In the genomic region with DNA sequence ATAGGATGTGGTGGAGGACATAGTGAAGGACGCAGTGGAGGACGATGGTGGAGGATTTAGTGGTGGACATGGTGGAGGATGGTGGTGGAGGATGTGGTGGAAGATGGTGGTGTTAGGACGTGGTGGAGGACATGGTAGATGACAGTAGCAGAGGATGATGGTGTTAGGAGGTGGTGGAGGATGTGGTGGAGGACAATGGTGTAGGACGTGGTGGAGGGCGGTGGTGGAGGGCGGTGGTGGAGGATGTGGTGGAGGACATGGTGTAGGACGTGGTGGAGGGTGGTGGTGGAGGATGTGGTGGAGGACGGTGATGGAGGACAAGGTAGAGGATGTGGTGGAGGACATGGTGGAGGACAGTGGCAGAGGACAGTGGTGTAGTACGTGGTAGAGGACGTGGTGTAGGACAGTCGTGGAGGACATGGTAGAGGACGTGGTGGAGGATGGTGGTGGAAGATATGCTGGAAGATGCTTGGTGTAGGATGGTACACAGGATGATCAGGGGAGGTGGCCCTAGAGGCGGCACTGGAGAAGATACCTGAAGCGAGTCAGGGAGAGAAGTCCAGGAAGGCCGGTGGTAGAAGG, we compare ENCODE assay signal across 34 cellular contexts.
"Had no signal": no experiment of that assay in that cellular context is flagged by ENCODE, and none has a peak within 500 bp of the region (broad histone marks: within the 10 kb centered on the region; RNA-seq: fewer than 3 reads in every experiment).

No MANE protein-coding gene starts in this region.

- H3K9ac ChIP-seq: SK-N-SH had no signal

- DNase-seq: activated CD4-positive, alpha-beta T cell treated with anti-CD3 and anti-CD28 coated beads for 36 hours; activated CD4-positive, alpha-beta T cell treated with anti-CD3 and anti-CD28 coated beads, Interleukin-2, amount 10 ng/mL, durations not matched to agents 7 days and 5 days; activated CD4-positive, alpha-beta T cell treated with anti-CD3 and anti-CD28 coated beads, Interleukin-2, amount 50 U/mL, for 48 hours; activated CD8-positive, alpha-beta T cell treated with anti-CD3 and anti-CD28 coated beads, Interleukin-2, amount 10 ng/mL, durations not matched to agents 7 days and 5 days; activated gamma-delta T cell; activated naive CD4-positive, alpha-beta T cell treated with Interleukin-2 at 50 U/mL for 16 hours; activated naive CD8-positive, alpha-beta T cell treated with anti-CD3 and anti-CD28 coated beads, Interleukin-2, amount 10 ng/mL, durations not matched to agents 7 days and 5 days; activated T-cell treated with anti-CD3 and anti-CD28 coated beads, Interleukin-2, amount 50 U/mL, for 24 hours; amygdala; Kasumi-1; KG1; MG63; NCI-H1048; NCI-H1105 treated with DMSO at 0.1 percent for 48 hours; NCI-H1436; NCI-H1694; NCI-H1930; NCI-H345; NCI-H510A; NCI-H526; NCI-H748 treated with DMSO at 0.1 percent for 48 hours; NK-92 treated with Interleukin-12 subunit alpha and Interleukin-12 subunit beta, amount 100 ng/mL, for 24 hours; PC-3; Peyer's patch; RPMI8226; SHP77 treated with DMSO at 0.1 percent for 48 hours; SK-N-SH had no signal

- H3K4me1 ChIP-seq: ascending aorta, Peyer's patch, SJSA1 had no signal

- H3K9me3 Mint-ChIP-seq: activated CD4-positive, alpha-beta T cell treated with anti-CD3 and anti-CD28 coated beads, Interleukin-2, amount 10 ng/mL, durations not matched to agents 7 days and 5 days; activated naive CD4-positive, alpha-beta T cell treated with anti-CD3 and anti-CD28 coated beads, Interleukin-2, amount 50 U/mL, for 24 hours; activated naive CD8-positive, alpha-beta T cell treated with anti-CD3 and anti-CD28 coated beads, Interleukin-2, amount 10 ng/mL, durations not matched to agents 7 days and 5 days; activated T-cell treated with anti-CD3 and anti-CD28 coated beads, Interleukin-2, amount 50 U/mL, for 24 hours; activated T-helper 2 cell treated with anti-CD3 and anti-CD28 coated beads, Interferon-gamma antibody, Interleukin-2, Interleukin-4, amounts not matched to agents 10 μg/mL and 5 μg/mL and 100 μg/mL, durations not matched to agents 14 hours and 24 hours and 36 hours; T-helper 1 cell treated with Interleukin-12 subunit alpha and Interleukin-12 subunit beta and Interleukin-4 antibody, amounts not matched to agents 30 μg/mL and 1 μg/mL, for 36 hours; T-helper 2 cell treated with Interferon-gamma antibody and Interleukin-4, amounts not matched to agents 5 μg/mL and 100 μg/mL, for 36 hours; WTC11 had no signal

- H3K27ac Mint-ChIP-seq: activated CD4-positive, alpha-beta T cell treated with anti-CD3 and anti-CD28 coated beads for 36 hours; activated CD4-positive, alpha-beta T cell treated with anti-CD3 and anti-CD28 coated beads, Interleukin-2, amount 10 ng/mL, durations not matched to agents 7 days and 5 days; activated CD8-positive, alpha-beta T cell treated with anti-CD3 and anti-CD28 coated beads, Interleukin-2, amount 10 ng/mL, durations not matched to agents 7 days and 5 days; activated naive CD4-positive, alpha-beta T cell treated with anti-CD3 and anti-CD28 coated beads, Interleukin-2, amount 50 U/mL, for 24 hours; activated naive CD8-positive, alpha-beta T cell treated with anti-CD3 and anti-CD28 coated beads, Interleukin-2, amount 10 ng/mL, durations not matched to agents 7 days and 5 days; activated T-cell treated with anti-CD3 and anti-CD28 coated beads, Interleukin-2, amount 50 U/mL, for 24 hours; activated T-helper 2 cell treated with anti-CD3 and anti-CD28 coated beads, Interferon-gamma antibody, Interleukin-2, Interleukin-4, amounts not matched to agents 10 μg/mL and 5 μg/mL and 100 μg/mL, durations not matched to agents 14 hours and 24 hours and 36 hours; T-helper 1 cell treated with Interleukin-12 subunit alpha and Interleukin-12 subunit beta and Interleukin-4 antibody, amounts not matched to agents 30 μg/mL and 1 μg/mL, for 36 hours; T-helper 2 cell treated with Interferon-gamma antibody and Interleukin-4, amounts not matched to agents 5 μg/mL and 100 μg/mL, for 36 hours; WTC11 had no signal

- ATAC-seq: activated CD4-positive, alpha-beta T cell treated with anti-CD3 and anti-CD28 coated beads for 36 hours; activated CD8-positive, alpha-beta T cell treated with anti-CD3 and anti-CD28 coated beads, Interleukin-2, amount 10 ng/mL, durations not matched to agents 7 days and 5 days; PC-3; WTC11 had no signal

- H3K36me3 ChIP-seq: ascending aorta, MG63, Peyer's patch, SJSA1 had no signal

- H3K4me1 Mint-ChIP-seq: activated CD4-positive, alpha-beta T cell treated with anti-CD3 and anti-CD28 coated beads for 36 hours; activated CD4-positive, alpha-beta T cell treated with anti-CD3 and anti-CD28 coated beads, Interleukin-2, amount 10 ng/mL, durations not matched to agents 7 days and 5 days; activated naive CD4-positive, alpha-beta T cell treated with anti-CD3 and anti-CD28 coated beads, Interleukin-2, amount 50 U/mL, for 24 hours; activated naive CD8-positive, alpha-beta T cell treated with anti-CD3 and anti-CD28 coated beads, Interleukin-2, amount 10 ng/mL, durations not matched to agents 7 days and 5 days; WTC11 had no signal

- H3K4me3 ChIP-seq: ascending aorta, MG63, Peyer's patch, SJSA1 had no signal

- H3K4me3 Mint-ChIP-seq: activated CD4-positive, alpha-beta T cell treated with anti-CD3 and anti-CD28 coated beads for 36 hours; activated CD4-positive, alpha-beta T cell treated with anti-CD3 and anti-CD28 coated beads, Interleukin-2, amount 10 ng/mL, durations not matched to agents 7 days and 5 days; activated CD8-positive, alpha-beta T cell treated with anti-CD3 and anti-CD28 coated beads, Interleukin-2, amount 10 ng/mL, durations not matched to agents 7 days and 5 days; activated naive CD4-positive, alpha-beta T cell treated with anti-CD3 and anti-CD28 coated beads, Interleukin-2, amount 50 U/mL, for 24 hours; activated naive CD8-positive, alpha-beta T cell treated with anti-CD3 and anti-CD28 coated beads, Interleukin-2, amount 10 ng/mL, durations not matched to agents 7 days and 5 days; activated T-cell treated with anti-CD3 and anti-CD28 coated beads, Interleukin-2, amount 50 U/mL, for 24 hours; T-helper 1 cell treated with Interleukin-12 subunit alpha and Interleukin-12 subunit beta and Interleukin-4 antibody, amounts not matched to agents 30 μg/mL and 1 μg/mL, for 36 hours; T-helper 2 cell treated with Interferon-gamma antibody and Interleukin-4, amounts not matched to agents 5 μg/mL and 100 μg/mL, for 36 hours; WTC11 had no signal

- H3K27me3 Mint-ChIP-seq: activated naive CD4-positive, alpha-beta T cell treated with anti-CD3 and anti-CD28 coated beads, Interleukin-2, amount 50 U/mL, for 24 hours; activated naive CD8-positive, alpha-beta T cell treated with anti-CD3 and anti-CD28 coated beads, Interleukin-2, amount 10 ng/mL, durations not matched to agents 7 days and 5 days had no signal

- H3K9me3 ChIP-seq: ascending aorta, MG63, Peyer's patch, SJSA1, SK-N-SH had no signal

- H3K27ac ChIP-seq: ascending aorta, Peyer's patch, SJSA1 had no signal

- H3K27me3 ChIP-seq: ascending aorta, MG63, Peyer's patch, SJSA1 had no signal

- H3K36me3 Mint-ChIP-seq: activated naive CD4-positive, alpha-beta T cell treated with anti-CD3 and anti-CD28 coated beads, Interleukin-2, amount 50 U/mL, for 24 hours; activated naive CD8-positive, alpha-beta T cell treated with anti-CD3 and anti-CD28 coated beads, Interleukin-2, amount 10 ng/mL, durations not matched to agents 7 days and 5 days; WTC11 had no signal
